8 cellular contexts compared by ENCODE assay signal in the genomic region with DNA sequence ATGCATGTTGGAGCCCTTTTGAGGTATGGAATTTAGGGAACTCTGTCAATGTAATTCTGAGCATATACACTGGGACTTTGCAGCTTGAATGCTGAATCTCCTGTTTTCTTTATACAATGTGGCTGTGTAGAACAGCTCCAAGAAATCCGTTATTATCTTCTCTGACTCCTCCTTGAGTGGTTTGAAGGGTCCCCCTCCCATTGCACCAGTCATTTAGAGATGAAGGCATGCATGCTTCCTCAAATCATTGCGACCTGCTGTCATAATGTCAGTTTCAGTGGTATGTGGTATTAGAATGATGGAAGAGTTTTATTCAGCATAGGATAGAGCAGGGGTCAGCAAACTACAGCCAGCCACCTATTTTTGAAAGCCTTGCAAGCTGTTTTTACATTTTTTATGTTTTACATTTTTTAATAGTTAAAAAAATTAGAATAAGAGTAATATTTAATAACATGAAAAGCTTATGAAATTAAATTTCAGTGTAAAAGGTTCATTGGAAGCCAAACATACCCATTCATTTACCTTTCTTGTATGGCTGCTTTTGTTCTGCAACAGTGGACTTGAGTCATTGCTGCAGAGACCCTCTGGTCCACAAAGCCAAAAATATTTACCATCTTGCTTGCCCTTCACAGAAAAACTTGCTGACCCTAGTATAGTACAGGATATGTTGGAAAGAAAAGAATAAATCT. TPM values are rescaled to one million over a fixed set of nuclear protein-coding genes. Genes with fewer than 3 reads are reported as not detected.
DNase-seq lines count a peak whose midpoint lies in the region; ATAC-seq and TF ChIP-seq lines count a peak whose summit lies in the region.

No MANE protein-coding gene starts in this region.

- H4K91ac ChIP-seq in neuronal stem cell (ENCODE audit: low read depth, low read length, poor library complexity): no peak overlapping the region

- peaks cover 0 to 3% of the 10 kb centered on the region in 2 donors for H3K36me3 ChIP-seq in neuronal stem cell (replicated peaks in 1 of 2; ENCODE audit: control insufficient read depth in 2 of 2, insufficient read depth in 2 of 2, low read length in 2 of 2)

- H3K27ac ChIP-seq in neuronal stem cell (replicated peaks; ENCODE audit: low read length): no peak overlapping the region

- H3K4me2 ChIP-seq in neuronal stem cell (ENCODE audit: insufficient read depth, low read length, poor library complexity, severe bottlenecking): no peak overlapping the region

- no peak overlapping the region for H2AFZ ChIP-seq in neuronal stem cell (ENCODE audit: low read length)

- no peak overlapping the region for H3K4ac ChIP-seq in neuronal stem cell (ENCODE audit: low read length)

- no peak overlapping the region for H2BK5ac ChIP-seq in neuronal stem cell (ENCODE audit: low read length)

- CTCF ChIA-PET in WTC11 (lab: Charles Lee): interaction anchor here (0.9 to 1.6 kb wide), 2 partner anchors 8 to 650 kb away, joined by 3 to 7 read pairs; a partner anchor contains a TSS

- no peak overlapping the region for H4K8ac ChIP-seq in neuronal stem cell (ENCODE audit: low read depth, low read length)

- no peak overlapping the region for H3K14ac ChIP-seq in neuronal stem cell (ENCODE audit: low read length)

- no peak overlapping the region for H2BK15ac ChIP-seq in neuronal stem cell (ENCODE audit: low read length)

- H2AK5ac ChIP-seq in neuronal stem cell (ENCODE audit: low read depth, low read length): no peak overlapping the region

- H3K4me1 Mint-ChIP-seq in WTC11: peaks cover 15% of the 10 kb centered on the region
- peaks cover 10% of the 10 kb centered on the region for H3K4me1 Mint-ChIP-seq in mesothelial cell of epicardium

- POLR2A ChIA-PET in WTC11 (lab: Charles Lee): no interaction called here

- no CpG with 5 or more reads among the region's 2 CpGs for WGBS in neuronal stem cell (ENCODE audit: extremely low coverage in 2 of 2, insufficient read length in 2 of 2, insufficient replicate concordance in 1 of 2), 2 donors

- no peak overlapping the region for H2BK120ac ChIP-seq in neuronal stem cell (ENCODE audit: low read depth, low read length)

- H3K4me3 ChIP-seq in neuronal stem cell (ENCODE audit: low read length in 2 of 2): no peak overlapping the region

- H3K36me3 Mint-ChIP-seq in WTC11: no peaks in the 10 kb centered on the region; the same call in 1 of the 2 replicates
- H3K36me3 Mint-ChIP-seq in mesothelial cell of epicardium: no peaks in the 10 kb centered on the region

- ATAC-seq in HG03045 (IDR thresholded peaks at IDR 0.05; ENCODE audit: unreplicated experiment): peak; percentile 69
- ATAC-seq in WTC11: no peak
- ATAC-seq in stimulated activated naive CD8-positive, alpha-beta T cell treated with anti-CD3 and anti-CD28 coated beads, Interleukin-15, Interleukin-2, amounts not matched to agents 100 U/mL and 50 U/mL, for 24 hours: peak; percentile 79

- no peak overlapping the region for H3K18ac ChIP-seq in neuronal stem cell (ENCODE audit: low read length)

- no peaks in the 10 kb centered on the region for H3K27me3 Mint-ChIP-seq in WTC11 (ENCODE audit: low read depth)
- H3K27me3 Mint-ChIP-seq in mesothelial cell of epicardium (ENCODE audit: low read depth): no peaks in the 10 kb centered on the region

- no peak overlapping the region for H3K9ac ChIP-seq in neuronal stem cell (ENCODE audit: low read depth, low read length, poor library complexity)

- peaks cover 0 to 3% of the 10 kb centered on the region in 2 donors for H3K4me1 ChIP-seq in neuronal stem cell (ENCODE audit: control insufficient read depth in 2 of 2, insufficient read depth in 1 of 2, low read depth in 1 of 2, low read length in 2 of 2)

- no peaks in the 10 kb centered on the region for H3K79me1 ChIP-seq in neuronal stem cell (ENCODE audit: low read depth, low read length)

- H3K27ac Mint-ChIP-seq in WTC11 (0 out of 2 replicates have a peak overlapping the region, but pooled peaks have one; percentile 21), mesothelial cell of epicardium (no peak overlapping the region)

- H3K23ac ChIP-seq in neuronal stem cell (ENCODE audit: low read depth, low read length, poor library complexity): no peak overlapping the region

- H3K9me3 ChIP-seq in neuronal stem cell (replicated peaks in 1 of 2; ENCODE audit: control insufficient read depth in 2 of 2, insufficient read depth in 1 of 2, low read depth in 1 of 2, low read length in 2 of 2): no peaks in the 10 kb centered on the region

- no peak for TF ChIP-seq CTCF in WTC11 (IDR thresholded peaks at IDR 0.05)
- no peak for TF ChIP-seq CTCF in mesothelial cell of epicardium (IDR thresholded peaks at IDR 0.05; ENCODE audit: unreplicated experiment)

- H3K9me3 Mint-ChIP-seq in WTC11: no peaks in the 10 kb centered on the region
- H3K9me3 Mint-ChIP-seq in mesothelial cell of epicardium: peaks cover 3% of the 10 kb centered on the region

- H3K27me3 ChIP-seq in neuronal stem cell (ENCODE audit: control insufficient read depth in 3 of 3, insufficient read depth in 3 of 3, low read depth in 1 of 3, low read length in 3 of 3): no peaks in the 10 kb centered on the region

- peak; percentile 63 for DNase-seq in stimulated activated CD4-positive, alpha-beta T cell treated with anti-CD3 and anti-CD28 coated beads, Interleukin-15, amount 100 ng/mL, for 24 hours
- no peak for DNase-seq in stimulated activated CD4-positive, alpha-beta T cell treated with anti-CD3 and anti-CD28 coated beads, Interleukin-4, amount 100 ng/mL, for 1 hour
- DNase-seq in WTC11 (ENCODE audit: low spot score): no peak
- peak; percentile 39 for DNase-seq in stimulated activated naive CD8-positive, alpha-beta T cell treated with anti-CD3 and anti-CD28 coated beads, Interleukin-15, Interleukin-2, amounts not matched to agents 100 U/mL and 50 U/mL, for 24 hours
- no peak for DNase-seq in mesothelial cell of epicardium (ENCODE audit: low spot score in 2 of 2, unreplicated experiment in 2 of 2)
- no peak for DNase-seq in neuronal stem cell (ENCODE audit: low spot score)
- DNase-seq in NCI-H82 (lab: John Stamatoyannopoulos, UW): no peak

- H2BK12ac ChIP-seq in neuronal stem cell (ENCODE audit: low read length): no peak overlapping the region

- H3K4me3 Mint-ChIP-seq in WTC11 (no peak overlapping the region), mesothelial cell of epicardium (no peak overlapping the region)

TF ChIP-seq in WTC11, 78 proteins besides CTCF, POLR2A, EP300 and RAD21 (continues in another document):
- TF ChIP-seq, protein P1, sequence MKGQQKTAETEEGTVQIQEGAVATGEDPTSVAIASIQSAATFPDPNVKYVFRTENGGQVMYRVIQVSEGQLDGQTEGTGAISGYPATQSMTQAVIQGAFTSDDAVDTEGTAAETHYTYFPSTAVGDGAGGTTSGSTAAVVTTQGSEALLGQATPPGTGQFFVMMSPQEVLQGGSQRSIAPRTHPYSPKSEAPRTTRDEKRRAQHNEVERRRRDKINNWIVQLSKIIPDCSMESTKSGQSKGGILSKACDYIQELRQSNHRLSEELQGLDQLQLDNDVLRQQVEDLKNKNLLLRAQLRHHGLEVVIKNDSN (CRISPR knock-in tag; IDR thresholded peaks at IDR 0.05): no peak
- TF ChIP-seq, protein P2, sequence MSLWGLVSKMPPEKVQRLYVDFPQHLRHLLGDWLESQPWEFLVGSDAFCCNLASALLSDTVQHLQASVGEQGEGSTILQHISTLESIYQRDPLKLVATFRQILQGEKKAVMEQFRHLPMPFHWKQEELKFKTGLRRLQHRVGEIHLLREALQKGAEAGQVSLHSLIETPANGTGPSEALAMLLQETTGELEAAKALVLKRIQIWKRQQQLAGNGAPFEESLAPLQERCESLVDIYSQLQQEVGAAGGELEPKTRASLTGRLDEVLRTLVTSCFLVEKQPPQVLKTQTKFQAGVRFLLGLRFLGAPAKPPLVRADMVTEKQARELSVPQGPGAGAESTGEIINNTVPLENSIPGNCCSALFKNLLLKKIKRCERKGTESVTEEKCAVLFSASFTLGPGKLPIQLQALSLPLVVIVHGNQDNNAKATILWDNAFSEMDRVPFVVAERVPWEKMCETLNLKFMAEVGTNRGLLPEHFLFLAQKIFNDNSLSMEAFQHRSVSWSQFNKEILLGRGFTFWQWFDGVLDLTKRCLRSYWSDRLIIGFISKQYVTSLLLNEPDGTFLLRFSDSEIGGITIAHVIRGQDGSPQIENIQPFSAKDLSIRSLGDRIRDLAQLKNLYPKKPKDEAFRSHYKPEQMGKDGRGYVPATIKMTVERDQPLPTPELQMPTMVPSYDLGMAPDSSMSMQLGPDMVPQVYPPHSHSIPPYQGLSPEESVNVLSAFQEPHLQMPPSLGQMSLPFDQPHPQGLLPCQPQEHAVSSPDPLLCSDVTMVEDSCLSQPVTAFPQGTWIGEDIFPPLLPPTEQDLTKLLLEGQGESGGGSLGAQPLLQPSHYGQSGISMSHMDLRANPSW (CRISPR knock-in tag; conservative IDR thresholded peaks at IDR 0.05; ENCODE audit: low read depth): no peak
- no peak for TF ChIP-seq NFATC4 (CRISPR knock-in tag; IDR thresholded peaks at IDR 0.05)

RNA-seq across cellular contexts. Expression of a gene that starts 8.1 kb away (rescaled TPM):
- 12.2 to 17.6 TPM (median 15.1 TPM) in 3 replicates for total RNA-seq in WTC11 (2021)
- 7.8 to 9.5 TPM (median 9.3 TPM) in 3 replicates for total RNA-seq in mesothelial cell of epicardium
- 5.4 TPM for polyA plus RNA-seq in neuronal stem cell (2013, experiment 1 of 2)
- polyA plus RNA-seq in neuronal stem cell (2013, experiment 2 of 2): 5.6 TPM

Comparison
In these comparisons a context has a peak if more than half of its experiments do, and no peak if none do; other contexts are left out.
1. DNase-seq: peak in stimulated activated CD4-positive, alpha-beta T cell treated with anti-CD3 and anti-CD28 coated beads, Interleukin-15, amount 100 ng/mL, for 24 hours (single experiment) and stimulated activated naive CD8-positive, alpha-beta T cell treated with anti-CD3 and anti-CD28 coated beads, Interleukin-15, Interleukin-2, amounts not matched to agents 100 U/mL and 50 U/mL, for 24 hours (single experiment); none in stimulated activated CD4-positive, alpha-beta T cell treated with anti-CD3 and anti-CD28 coated beads, Interleukin-4, amount 100 ng/mL, for 1 hour (single experiment), WTC11 (single experiment), mesothelial cell of epicardium (0 of 2), neuronal stem cell (single experiment) and NCI-H82 (single experiment).